Comparison of ENCODE assay signal across 1 cellular context in genomic region chr7:158523165-158523856, GRCh38.
TF ChIP-seq lines count a peak whose summit lies in the region.
"Not testable (repeated sequence)": the region's sequence is repeated elsewhere in the genome, so short reads cannot be mapped to it uniquely, and the experiment has no call there.

No MANE protein-coding gene starts in this region.

TF ChIP-seq in HepG2, 621 proteins besides CTCF, POLR2A, EP300 and RAD21 (continued from another document and continues in another):
- TF ChIP-seq PRDM15 (CRISPR knock-in tag; IDR thresholded peaks at IDR 0.05) (peak; percentile 97), NFIC (IDR thresholded peaks at IDR 0.05; ENCODE audit: low read length) (peak; percentile 22; the same call in 1 of the 2 replicates), PITX1 (CRISPR knock-in tag; IDR thresholded peaks at IDR 0.05) (0 out of 2 replicates have a peak, but pooled peaks have one; percentile 30), SKI (IDR thresholded peaks at IDR 0.05; ENCODE audit: partially characterized antibody) (peak; percentile 99), NR2C2 (CRISPR knock-in tag; IDR thresholded peaks at IDR 0.05; ENCODE audit: borderline replicate concordance) (0 out of 2 replicates have a peak, but pooled peaks have one; percentile 21), MXD1 (CRISPR knock-in tag; IDR thresholded peaks at IDR 0.05) (0 out of 2 replicates have a peak, but pooled peaks have one; percentile 18), HMGXB4 (CRISPR knock-in tag; IDR thresholded peaks at IDR 0.05; ENCODE audit: borderline replicate concordance in 1 of 2, low read depth in 1 of 2) (0 out of 4 replicates have a peak, but pooled peaks of 1 of the 2 experiments have one; percentile 15), MAZ (IDR thresholded peaks at IDR 0.05; ENCODE audit: borderline replicate concordance, low read depth, low read length) (0 out of 2 replicates have a peak, but pooled peaks have one; percentile 17), UBTF (CRISPR knock-in tag; IDR thresholded peaks at IDR 0.05) (peak; percentile 18; the same call in 1 of the 2 replicates), SALL1 (CRISPR knock-in tag; IDR thresholded peaks at IDR 0.05) (peak; percentile 42), ZNF788 (CRISPR knock-in tag; IDR thresholded peaks at IDR 0.05; ENCODE audit: borderline replicate concordance) (0 out of 2 replicates have a peak, but pooled peaks have one; percentile 28), MTA1 (CRISPR knock-in tag; IDR thresholded peaks at IDR 0.05; ENCODE audit: borderline replicate concordance) (peak; percentile 38; the same call in 1 of the 2 replicates), HDAC1 (CRISPR knock-in tag; IDR thresholded peaks at IDR 0.05) (0 out of 2 replicates have a peak, but pooled peaks have one; percentile 6), HNRNPLL (IDR thresholded peaks at IDR 0.05; ENCODE audit: low read depth, low read length, poor library complexity, severe bottlenecking) (peak; percentile 39), ZNF318 (CRISPR knock-in tag; IDR thresholded peaks at IDR 0.05) (0 out of 2 replicates have a peak, but pooled peaks have one; percentile 17), RFX5 (IDR thresholded peaks at IDR 0.05; ENCODE audit: low read depth, low read length) (peak; percentile 29; the same call in 1 of the 2 replicates), ZFP91 (CRISPR knock-in tag; IDR thresholded peaks at IDR 0.05; ENCODE audit: borderline replicate concordance) (peak; percentile 67), ZNF160 (CRISPR knock-in tag; IDR thresholded peaks at IDR 0.05) (peak; percentile 5; the same call in 1 of the 2 replicates), MEIS1 (CRISPR knock-in tag; IDR thresholded peaks at IDR 0.05; ENCODE audit: borderline replicate concordance) (peak; percentile 35; the same call in 1 of the 2 replicates), ZBTB33 (CRISPR knock-in tag; IDR thresholded peaks at IDR 0.05) (peak; percentile 32; the same call in 1 of the 2 replicates), ZNF547 (CRISPR knock-in tag; IDR thresholded peaks at IDR 0.05) (0 out of 2 replicates have a peak, but pooled peaks have one; percentile 4), SKIL (CRISPR knock-in tag; IDR thresholded peaks at IDR 0.05; ENCODE audit: borderline replicate concordance) (peak; percentile 40; the same call in 1 of the 2 replicates), ZBTB38 (CRISPR knock-in tag; IDR thresholded peaks at IDR 0.05) (peak; percentile 96)
- TF ChIP-seq MAZ (CRISPR knock-in tag; IDR thresholded peaks at IDR 0.05; ENCODE audit: low read depth), result not testable (repeated sequence)
